In the genomic region with DNA sequence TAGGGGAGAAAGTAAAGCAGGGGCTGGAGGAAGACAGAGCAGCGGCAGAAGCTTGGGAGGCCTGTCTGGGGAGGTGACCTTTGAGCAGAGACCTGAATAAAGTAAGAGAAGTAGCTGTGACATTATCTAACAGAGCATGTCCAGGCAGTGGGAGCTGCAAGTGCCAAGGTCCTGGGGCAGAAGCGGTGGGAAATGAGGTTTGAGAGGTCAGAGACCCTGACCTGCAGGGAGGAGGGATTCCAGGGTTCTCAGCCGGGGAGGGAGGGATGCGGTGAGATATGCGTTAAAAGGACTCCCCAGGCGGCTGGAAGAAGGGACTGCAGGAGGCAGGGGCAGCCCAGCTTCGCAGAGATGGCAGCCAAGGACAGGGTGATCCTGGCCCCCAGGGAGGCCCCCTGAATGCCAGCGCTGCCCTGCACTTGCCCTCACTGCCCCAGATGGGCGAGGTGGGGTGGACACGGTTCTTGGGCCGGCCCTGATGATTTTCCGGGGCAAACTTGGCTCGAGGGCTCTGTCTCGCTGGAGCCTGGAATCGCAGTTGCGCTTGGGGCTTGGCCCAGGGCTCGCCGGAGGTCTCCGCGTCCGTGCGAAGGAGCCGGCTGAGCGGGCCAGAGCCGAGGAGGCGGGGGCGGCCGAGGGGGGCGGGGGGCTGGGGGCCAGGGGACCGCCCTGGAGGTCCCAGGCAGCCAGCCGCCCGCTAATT, we compare ENCODE assay signal across 9 cellular contexts. TPM values are rescaled to one million over a fixed set of nuclear protein-coding genes. Genes with fewer than 3 reads are reported as not detected.
DNase-seq lines count a peak whose midpoint lies in the region; ATAC-seq and TF ChIP-seq lines count a peak whose summit lies in the region.
"Had no signal": no experiment of that assay in that cellular context is flagged by ENCODE, and none has a peak within 500 bp of the region (broad histone marks: within the 10 kb centered on the region; RNA-seq: fewer than 3 reads in every experiment).

No MANE protein-coding gene starts in this region.

- H4K20me1 ChIP-seq in H9 (ENCODE audit: control insufficient read depth, insufficient read depth, insufficient read length) = no peaks in the 10 kb centered on the region

- H4K8ac ChIP-seq in H9 (replicated peaks; ENCODE audit: insufficient read length, low read depth, low read length) = no peak overlapping the region

- no peak overlapping the region for H2BK120ac ChIP-seq in H9 (ENCODE audit: low read depth, low read length, poor library complexity, severe bottlenecking)

- no peak overlapping the region for H2BK20ac ChIP-seq in H9 (ENCODE audit: low read depth, low read length, poor library complexity, severe bottlenecking)

- no peak overlapping the region for H2AFZ ChIP-seq in H9 (ENCODE audit: low read length)

- TF ChIP-seq CTCF in AG09319 (IDR thresholded peaks at IDR 0.05; ENCODE audit: low read depth, low read length) (peak; percentile 26), H9 (conservative IDR thresholded peaks at IDR 0.05) (peak; percentile 43; the same call in 2 of the 3 replicates)

- no peak overlapping the region for H4K5ac ChIP-seq in H9 (ENCODE audit: insufficient read length, low read depth, low read length)

- peaks cover 0 to 6% (median 0%) of the 10 kb centered on the region in 3 experiments; a peak in 2 of 7 replicates for H3K36me3 Mint-ChIP-seq in H9 (ENCODE audit: insufficient read depth in 1 of 3, low read depth in 3 of 3)
- H3K36me3 Mint-ChIP-seq in activated naive CD4-positive, alpha-beta T cell treated with anti-CD3 and anti-CD28 coated beads, Interleukin-2, amount 50 U/mL, for 72 hours = no peaks in the 10 kb centered on the region

- H3K4me2 ChIP-seq in H9 (ENCODE audit: insufficient read depth, insufficient read length, low read length) = peak overlapping the region; percentile 20

- H2BK5ac ChIP-seq in H9 (ENCODE audit: insufficient read length, low read length) = no peak overlapping the region

- no peak overlapping the region for H3K18ac ChIP-seq in H9 (ENCODE audit: insufficient read length, low read depth, low read length)

- no peaks in the 10 kb centered on the region; the same call in 1 of the 2 replicates for H3K4me1 ChIP-seq in H9 (ENCODE audit: insufficient read depth, low read length)

- H3K14ac ChIP-seq in H9 (ENCODE audit: insufficient read depth, low read length) = no peak overlapping the region; the same call in 1 of the 2 replicates

- DNase-seq in AG09319 (ENCODE audit: extremely low read depth, low read depth) = no peak
- DNase-seq in H9 = peak; percentile 71
- DNase-seq in activated naive CD4-positive, alpha-beta T cell treated with anti-CD3 and anti-CD28 coated beads, Interleukin-2, amount 50 U/mL, for 72 hours (ENCODE audit: low spot score in 2 of 2) = no peak
- peak; percentile 31 for DNase-seq in iris pigment epithelial cell (ENCODE audit: low read depth)
- DNase-seq in OCI-M2 (lab: John Stamatoyannopoulos, UW; ENCODE audit: unreplicated experiment) = no peak
- DNase-seq in D341Med (ENCODE audit: low spot score) = no peak
- no peak for DNase-seq in middle frontal gyrus (ENCODE audit: extremely low spot score, low spot score)

- peaks cover 86% of the 10 kb centered on the region for H3K27me3 Mint-ChIP-seq in H9 (ENCODE audit: low read depth)

- peak overlapping the region; percentile 29 to 61; a peak in 4 of 5 replicates for H3K4me3 Mint-ChIP-seq in H9

- H3K23me2 ChIP-seq in H9 (ENCODE audit: insufficient read length, low read depth, low read length, poor library complexity, severe bottlenecking) = peaks cover 3% of the 10 kb centered on the region

- no peak overlapping the region for H3K23ac ChIP-seq in H9 (ENCODE audit: insufficient read length, low read depth, low read length)

- H3K9me3 ChIP-seq in H9 (ENCODE audit: control insufficient read depth, low read depth, low read length) = no peaks in the 10 kb centered on the region

- no peaks in the 10 kb centered on the region; a peak in 1 of 5 replicates for H3K9me3 Mint-ChIP-seq in H9
- H3K9me3 Mint-ChIP-seq in activated naive CD4-positive, alpha-beta T cell treated with anti-CD3 and anti-CD28 coated beads, Interleukin-2, amount 50 U/mL, for 72 hours = no peaks in the 10 kb centered on the region

- WGBS in H9 (ENCODE audit: extremely low coverage, insufficient read length, low lambda C conversion rate) = no CpG with 5 or more reads among the region's 32 CpGs

- no peaks in the 10 kb centered on the region for H3K79me1 ChIP-seq in H9 (ENCODE audit: insufficient read depth, low read depth, low read length, poor library complexity, severe bottlenecking)

- H2AK5ac ChIP-seq in H9 (ENCODE audit: insufficient read length, low read length) = no peak overlapping the region

- no peak overlapping the region for H3K4ac ChIP-seq in H9 (ENCODE audit: low read depth, low read length)

- H3K27ac ChIP-seq in H9 (ENCODE audit: insufficient read length, low read depth, low read length) = no peak overlapping the region

- no peak overlapping the region for H3K27ac Mint-ChIP-seq in H9
- H3K27ac Mint-ChIP-seq in activated naive CD4-positive, alpha-beta T cell treated with anti-CD3 and anti-CD28 coated beads, Interleukin-2, amount 50 U/mL, for 72 hours = no peak overlapping the region

- no peak overlapping the region for H3K56ac ChIP-seq in H9 (ENCODE audit: insufficient read length, low read depth, low read length)

- H2BK15ac ChIP-seq in H9 (ENCODE audit: low read depth, low read length) = no peak overlapping the region

- no peak overlapping the region for H3T11ph ChIP-seq in H9 (ENCODE audit: low read length)

- H4K91ac ChIP-seq in H9 (ENCODE audit: insufficient read length, low read depth, low read length) = no peak overlapping the region

- H3K27me3 ChIP-seq in H9 (ENCODE audit: insufficient read depth, low read length) = peaks cover 47% of the 10 kb centered on the region

- ATAC-seq in activated naive CD4-positive, alpha-beta T cell treated with anti-CD3 and anti-CD28 coated beads, Interleukin-2, amount 50 U/mL, for 72 hours = peak; percentile 54 to 69
- ATAC-seq in GM21367 (IDR thresholded peaks at IDR 0.05; ENCODE audit: unreplicated experiment) = no peak

- H3K9ac ChIP-seq in H9 (ENCODE audit: extremely low read depth, insufficient read length, low read length) = no peak overlapping the region

- peaks cover 15 to 27% of the 10 kb centered on the region in 2 experiments for H3K4me1 Mint-ChIP-seq in H9

- no peaks in the 10 kb centered on the region for H3K79me2 ChIP-seq in H9 (ENCODE audit: insufficient read depth, low read length)

- H2BK12ac ChIP-seq in H9 (ENCODE audit: insufficient read length, low read depth, low read length) = no peak overlapping the region

RNA-seq across cellular contexts. Expression of a gene that starts 3.2 kb away (rescaled TPM):
- 13.9 and 16.2 TPM in 2 replicates for total RNA-seq in H9 (2021)
- not detected for total RNA-seq in activated naive CD4-positive, alpha-beta T cell treated with anti-CD3 and anti-CD28 coated beads, Interleukin-2, amount 50 U/mL, for 72 hours

RNA-seq across cellular contexts. Expression of a gene that starts 9.3 kb away (rescaled TPM):
- 11.2 and 12.0 TPM in 2 replicates for total RNA-seq in H9 (2021)
- total RNA-seq in activated naive CD4-positive, alpha-beta T cell treated with anti-CD3 and anti-CD28 coated beads, Interleukin-2, amount 50 U/mL, for 72 hours = under 1 TPM in 1 of 2 donors, not detected in 1; 0.64 TPM
- total RNA-seq: activated CD8-positive, alpha-beta memory T cell treated with anti-CD3 and anti-CD28 coated beads for 36 hours had no signal

RNA-seq across cellular contexts. Expression of a gene that starts 14.8 kb away (rescaled TPM):
- 72.3 and 79.0 TPM in 2 replicates for total RNA-seq in H9 (2021)
- total RNA-seq in activated naive CD4-positive, alpha-beta T cell treated with anti-CD3 and anti-CD28 coated beads, Interleukin-2, amount 50 U/mL, for 72 hours = 10 to 100 TPM; 25.2 to 64.0 TPM

RNA-seq across cellular contexts. Expression of a gene that starts 31.7 kb away (rescaled TPM):
- 1,265 and 1,276 TPM in 2 replicates for total RNA-seq in H9 (2021)
- 1,000 to 10,000 TPM; 1,677 to 1,782 TPM for total RNA-seq in activated naive CD4-positive, alpha-beta T cell treated with anti-CD3 and anti-CD28 coated beads, Interleukin-2, amount 50 U/mL, for 72 hours

RNA-seq across cellular contexts. Expression of a gene that starts 33.4 kb away (rescaled TPM):
- total RNA-seq in H9 (2021) = 9.8 and 10.7 TPM in 2 replicates
- 10 to 100 TPM in 1 of 2 donors, 1 to 10 TPM in 1; 9.2 to 13.5 TPM for total RNA-seq in activated naive CD4-positive, alpha-beta T cell treated with anti-CD3 and anti-CD28 coated beads, Interleukin-2, amount 50 U/mL, for 72 hours

Comparison
In these comparisons a context has a peak if more than half of its experiments do, and no peak if none do; other contexts are left out.
1. DNase-seq: peak in H9 (single experiment) and iris pigment epithelial cell (single experiment); none in AG09319 (single experiment), activated naive CD4-positive, alpha-beta T cell treated with anti-CD3 and anti-CD28 coated beads, Interleukin-2, amount 50 U/mL, for 72 hours (0 of 2), OCI-M2 (single experiment), D341Med (single experiment) and middle frontal gyrus (single experiment).
2. RNA of a gene that starts 3.2 kb away (total RNA-seq): 13.9 to 16.2 TPM in H9; not detected in activated naive CD4-positive, alpha-beta T cell treated with anti-CD3 and anti-CD28 coated beads, Interleukin-2, amount 50 U/mL, for 72 hours; every median in the first group is over 10 times any median in the second.